In the genomic region with DNA sequence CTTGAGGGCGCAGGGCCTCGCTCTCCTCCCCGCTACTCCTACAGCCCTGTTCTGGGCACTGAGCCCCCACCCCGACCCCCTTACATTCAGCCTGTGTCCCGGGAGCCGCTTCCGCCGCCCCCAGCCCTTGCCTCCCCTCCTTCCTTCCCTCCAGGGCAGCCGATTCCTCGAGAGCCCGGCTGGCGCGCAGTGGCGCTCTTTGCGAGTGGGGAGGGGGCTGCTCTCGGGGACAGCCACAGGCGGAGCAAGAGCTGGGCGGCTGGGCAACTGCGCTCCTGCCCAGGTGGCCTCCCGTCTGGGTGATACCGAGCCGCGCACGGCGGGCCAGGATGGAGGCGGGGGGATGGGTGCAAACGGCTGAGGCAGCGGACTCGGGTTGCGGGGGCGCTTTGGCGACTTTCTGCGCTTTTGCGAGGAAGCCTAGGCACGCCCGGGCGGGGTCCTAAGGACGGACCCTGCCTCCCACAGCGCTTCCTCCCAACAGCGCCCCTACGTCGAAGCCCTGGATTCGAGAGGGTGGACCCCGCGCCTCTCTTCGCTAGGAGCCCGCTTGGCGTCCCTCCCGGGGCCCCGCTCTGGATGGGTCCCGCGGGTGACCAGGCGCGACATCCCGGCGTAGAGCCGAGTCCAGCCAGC, we compare ENCODE assay signal across 8 cellular contexts. TPM values are rescaled to one million over a fixed set of nuclear protein-coding genes. Genes with fewer than 3 reads are reported as not detected.
DNase-seq lines count a peak whose midpoint lies in the region; ATAC-seq and TF ChIP-seq lines count a peak whose summit lies in the region.

No MANE protein-coding gene starts in this region.

- peaks cover 3% of the 10 kb centered on the region for H3K36me3 Mint-ChIP-seq in neural crest cell (ENCODE audit: low read depth)

- no peaks in the 10 kb centered on the region for H3K36me3 ChIP-seq in PC-9 (ENCODE audit: low read depth)
- no peaks in the 10 kb centered on the region for H3K36me3 ChIP-seq in esophagus (ENCODE audit: control insufficient read depth in 2 of 2, insufficient read depth in 2 of 2, low read length in 1 of 2)

- no peaks in the 10 kb centered on the region for H3K27me3 ChIP-seq in PC-9 (ENCODE audit: insufficient read depth, low read depth)
- no peaks in the 10 kb centered on the region for H3K27me3 ChIP-seq in esophagus (ENCODE audit: control insufficient read depth in 1 of 2, insufficient read depth in 2 of 2, low read length in 2 of 2)

- peak overlapping the region; percentile 90 for H3K4me2 ChIP-seq in PC-9

- no peak overlapping the region for H3K27ac Mint-ChIP-seq in neural crest cell (ENCODE audit: unreplicated experiment)

- WGBS in esophagus, 2 donors: 3% methylated on average over 53 to 57 of the region's 57 CpGs

- no peak for ATAC-seq in HG03521 (IDR thresholded peaks at IDR 0.05; ENCODE audit: unreplicated experiment)

- peaks cover 36% of the 10 kb centered on the region for H3K4me1 Mint-ChIP-seq in neural crest cell

- H3K9me3 ChIP-seq in PC-9 (ENCODE audit: insufficient read depth, low read depth) (no peaks in the 10 kb centered on the region), esophagus (ENCODE audit: control insufficient read depth in 2 of 2, insufficient read depth in 1 of 2, low read depth in 1 of 2, low read length in 1 of 2) (no peaks in the 10 kb centered on the region)

- no peak for DNase-seq in PC-9
- peak; percentile 33 for DNase-seq in neural crest cell (ENCODE audit: low read depth, low spot score)
- DNase-seq in HUDEP-2 (lab: John Stamatoyannopoulos, UW; ENCODE audit: unreplicated experiment in 76 of 76): no peak
- no peak for DNase-seq in cerebellum (ENCODE audit: low spot score)
- no peak for DNase-seq in epidermal melanocyte (ENCODE audit: insufficient read length, low spot score)

- H3K4me1 ChIP-seq in PC-9 (replicated peaks; ENCODE audit: insufficient read depth) (peaks cover 28% of the 10 kb centered on the region), esophagus (ENCODE audit: control insufficient read depth in 2 of 2, insufficient read depth in 2 of 2, low read length in 1 of 2) (peaks cover 11 to 15% of the 10 kb centered on the region in 2 donors)

- H3K27me3 Mint-ChIP-seq in neural crest cell (ENCODE audit: low read depth): peaks cover 34% of the 10 kb centered on the region

- H3K9me3 Mint-ChIP-seq in neural crest cell: no peaks in the 10 kb centered on the region

- H3F3A ChIP-seq in PC-9 (ENCODE audit: insufficient read depth, low read depth): peaks cover 34% of the 10 kb centered on the region; the same call in 1 of the 2 replicates

- peak; percentile 19 for TF ChIP-seq CTCF in C4-2B (conservative IDR thresholded peaks at IDR 0.05)
- no peak for TF ChIP-seq CTCF in PC-9 (conservative IDR thresholded peaks at IDR 0.05)
- no peak for TF ChIP-seq CTCF in neural crest cell (conservative IDR thresholded peaks at IDR 0.05)

- H3K9me2 ChIP-seq in PC-9 (ENCODE audit: insufficient read depth): no peaks in the 10 kb centered on the region

- no TSS peak for BruUV-seq in PC-9 (replicated peaks; lab: Mats Ljungman, UMichigan)

- H3K27ac ChIP-seq in C4-2B (peak overlapping the region; percentile 98), PC-9 (no peak overlapping the region), esophagus (ENCODE audit: low read depth in 2 of 2, low read length in 1 of 2) (peak overlapping the region in 1 of 2 donors; percentile 30)

- 0 out of 2 replicates have a peak, but pooled peaks cover 5% of the 10 kb centered on the region for H4K20me1 ChIP-seq in PC-9 (ENCODE audit: insufficient read depth)

- H3K4me3 ChIP-seq in PC-9: peak overlapping the region; percentile 94
- H3K4me3 ChIP-seq in esophagus (ENCODE audit: low read depth in 1 of 2, low read length in 2 of 2): peak overlapping the region; percentile 68 to 69

- peak overlapping the region; percentile 86 for H2AFZ ChIP-seq in PC-9

- peak overlapping the region; percentile 87 for H3K4me3 Mint-ChIP-seq in neural crest cell

- CTCF ChIA-PET in PC-9 (lab: Charles Lee): interaction anchor here (1.0 kb wide), 1 partner anchor 103 kb away, joined by 3 read pairs; a partner anchor contains a TSS

- POLR2A ChIA-PET in PC-9 (lab: Charles Lee; ENCODE audit: unreplicated experiment): interaction anchor here (0.7 kb wide), 2 partner anchors 97 to 124 kb away, joined by 3 read pairs; no protein-coding TSS in a partner anchor

- 0 out of 2 replicates have a peak, but pooled peaks cover 15% of the 10 kb centered on the region for H3K79me2 ChIP-seq in PC-9 (ENCODE audit: low read depth)

- intact Hi-C loops in PC-9 (cut with micrococcal nuclease; ENCODE audit: unreplicated experiment): loop anchor here (10.0 kb wide), 3 partner anchors 168 to 628 kb away; a partner anchor contains a TSS

RNA-seq across cellular contexts. Expression of a gene that starts 1.3 kb away (rescaled TPM):
- 20.1 and 23.9 TPM in 2 replicates for total RNA-seq in PC-9 (2021)
- polyA plus RNA-seq in esophagus: 1 to 10 TPM; 2.5 to 2.7 TPM
- 36.6 and 38.9 TPM in 2 replicates for total RNA-seq in neural crest cell
- 14.3 TPM for total RNA-seq in cerebellum

RNA-seq across cellular contexts. Expression of a gene that starts 25.6 kb away (rescaled TPM):
- total RNA-seq in PC-9 (2021): 65.8 and 66.0 TPM in 2 replicates
- polyA plus RNA-seq in esophagus: 10 to 100 TPM in 1 of 2 donors, 1 to 10 TPM in 1; 8.5 to 15.8 TPM
- total RNA-seq in neural crest cell: 74.8 and 77.5 TPM in 2 replicates
- total RNA-seq in cerebellum: 8.6 TPM

RNA-seq across cellular contexts. Expression of a gene that starts 26.4 kb away (rescaled TPM):
- total RNA-seq in PC-9 (2021) (9.9 and 11.0 TPM in 2 replicates), neural crest cell (13.9 and 15.5 TPM in 2 replicates), cerebellum (6.0 TPM)
- 1 to 10 TPM; 2.5 to 3.7 TPM for polyA plus RNA-seq in esophagus

RNA-seq across cellular contexts. Expression of a gene that starts 55.9 kb away (rescaled TPM):
- total RNA-seq in PC-9 (2021): 1.1 and 2.6 TPM in 2 replicates
- under 1 TPM; 0.04 to 0.06 TPM for polyA plus RNA-seq in esophagus
- 0.21 and 0.57 TPM in 2 replicates for total RNA-seq in neural crest cell
- total RNA-seq in cerebellum: 3.0 TPM
